ENCODE assay signal across 28 cellular contexts in genomic region chr19:51468545-51468920, GRCh38. TPM values are rescaled to one million over a fixed set of nuclear protein-coding genes. Genes with fewer than 3 reads are reported as not detected.
"Had no signal": no experiment of that assay in that cellular context is flagged by ENCODE, and none has a peak within 500 bp of the region (broad histone marks: within the 10 kb centered on the region; RNA-seq: fewer than 3 reads in every experiment).

No MANE protein-coding gene starts in this region.

- H3K4me1 ChIP-seq: body of pancreas, lower lobe of right lung, parathyroid adenoma, testis, vagina had no signal

- ATAC-seq: activated CD4-positive, alpha-beta T cell treated with anti-CD3 and anti-CD28 coated beads for 36 hours; body of pancreas; heart right ventricle; left colon; lower lobe of right lung; mucosa of descending colon; right cardiac atrium had no signal

- H3K27ac ChIP-seq: body of pancreas, cardiac muscle cell, heart right ventricle, lower lobe of right lung, parathyroid adenoma, testis, vagina had no signal

- H3K36me3 ChIP-seq: cardiac muscle cell, heart right ventricle, lower lobe of right lung, vagina had no signal

- H3K4me3 ChIP-seq: body of pancreas, cardiac muscle cell, heart right ventricle, lower lobe of right lung, mucosa of descending colon, testis, vagina had no signal

- DNase-seq: activated CD4-positive, alpha-beta T cell treated with anti-CD3 and anti-CD28 coated beads for 36 hours; activated CD4-positive, alpha-beta T cell treated with anti-CD3 and anti-CD28 coated beads, Interleukin-2, amount 50 U/mL, for 48 hours; activated gamma-delta T cell treated with Interleukin-2 at 50 U/mL for 16 hours; anterior cingulate cortex; body of pancreas; effector CD4-positive, alpha-beta T cell; erythroblast; foreskin fibroblast; heart right ventricle; left colon; lower lobe of right lung; mesendoderm; mucosa of descending colon; nephron progenitor cell; nucleus accumbens; right cardiac atrium; stimulated activated CD4-positive, alpha-beta T cell treated with anti-CD3 and anti-CD28 coated beads, Interleukin-1b, Interleukin-23, amount 100 ng/mL, for 48 hours; testis; trophoblast cell had no signal

- H3K9me3 ChIP-seq: body of pancreas, heart right ventricle, lower lobe of right lung, mucosa of descending colon, testis, vagina had no signal

- H3K27me3 ChIP-seq: body of pancreas, cardiac muscle cell, testis, vagina had no signal

RNA-seq across cellular contexts. Expression of gene CEACAM18, which starts 9.8 kb away (rescaled TPM):
- total RNA-seq: activated CD4-positive, alpha-beta T cell treated with anti-CD3 and anti-CD28 coated beads for 36 hours; activated T-helper 1 cell treated with anti-CD3 and anti-CD28 coated beads, Interleukin-12 subunit alpha, Interleukin-12 subunit beta, Interleukin-2, Interleukin-4 antibody, amounts not matched to agents 30 ng/mL and 10 ng/mL and 1 ng/mL, durations not matched to agents 14 hours and 24 hours and 36 hours; body of pancreas; cardiac muscle cell; cerebellum; fibroblast of lung; heart right ventricle; left colon; lower lobe of right lung; pulmonary artery endothelial cell; right cardiac atrium; skeletal muscle tissue; T-helper 1 cell treated with Interleukin-12 subunit alpha and Interleukin-12 subunit beta and Interleukin-4 antibody, amounts not matched to agents 30 ng/mL and 1 ng/mL, for 36 hours; testis; vagina had no signal

RNA-seq across cellular contexts. Expression of gene SIGLEC8, which starts 10.3 kb away (rescaled TPM):
- total RNA-seq: activated CD4-positive, alpha-beta T cell treated with anti-CD3 and anti-CD28 coated beads for 36 hours; cardiac muscle cell; fibroblast of lung; pulmonary artery endothelial cell; right cardiac atrium; T-helper 1 cell treated with Interleukin-12 subunit alpha and Interleukin-12 subunit beta and Interleukin-4 antibody, amounts not matched to agents 30 ng/mL and 1 ng/mL, for 36 hours; vagina had no signal

RNA-seq across cellular contexts. Expression of gene SIGLEC12, which starts 33.1 kb away (rescaled TPM):
- total RNA-seq: body of pancreas; cardiac muscle cell; fibroblast of lung; pulmonary artery endothelial cell; skeletal muscle tissue; T-helper 1 cell treated with Interleukin-12 subunit alpha and Interleukin-12 subunit beta and Interleukin-4 antibody, amounts not matched to agents 30 ng/mL and 1 ng/mL, for 36 hours; testis; vagina had no signal

RNA-seq across cellular contexts. Expression of gene SIGLEC10, which starts 51.1 kb away (rescaled TPM):
- total RNA-seq: cardiac muscle cell, fibroblast of lung, pulmonary artery endothelial cell had no signal
